In the genomic region with DNA sequence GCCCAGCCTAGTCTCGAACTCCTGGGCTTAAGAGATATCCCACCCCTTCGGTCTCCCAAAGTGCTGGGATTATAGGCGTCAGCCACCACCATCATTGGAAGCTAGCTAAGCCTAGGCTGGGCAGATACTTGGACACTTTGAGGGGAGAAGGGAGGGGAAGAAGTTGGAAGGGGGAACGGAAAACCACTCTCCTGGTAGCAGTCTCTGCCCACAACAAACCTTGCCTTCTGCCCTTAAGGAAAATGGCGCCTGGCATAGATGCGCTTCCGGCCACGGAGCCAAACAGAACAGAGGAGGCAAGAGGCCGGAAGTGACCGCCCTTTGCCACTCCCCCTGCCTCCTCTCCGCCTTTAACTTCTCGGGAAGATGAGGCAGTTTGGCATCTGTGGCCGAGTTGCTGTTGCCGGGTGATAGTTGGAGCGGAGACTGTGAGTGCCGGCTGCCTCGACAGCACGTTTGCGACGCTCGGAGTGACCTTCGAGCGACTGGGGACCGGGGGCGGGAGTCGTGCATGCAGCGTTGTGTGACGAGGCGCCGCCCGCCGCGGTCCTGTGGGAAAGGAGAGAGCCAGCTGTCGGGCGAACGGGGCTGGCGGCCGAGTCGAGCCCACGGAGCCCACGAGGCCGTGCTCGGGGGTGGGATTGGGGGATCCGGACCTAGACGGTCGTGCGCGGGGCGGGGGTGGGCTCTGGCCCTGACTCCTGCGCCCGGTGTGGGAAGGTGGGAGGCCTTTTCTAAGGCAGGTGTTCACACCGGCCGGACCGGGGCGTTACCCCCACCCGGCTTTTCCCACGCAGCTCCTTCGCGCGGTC, we compare ENCODE assay signal across 8 cellular contexts.
DNase-seq lines count a peak whose midpoint lies in the region; ATAC-seq and TF ChIP-seq lines count a peak whose summit lies in the region.

A gene (plus strand): TSS at position 327 of the 812 bp plus-strand sequence. CDS start 1,143 bp downstream, outside the sequence.

- peaks cover 15% of the 10 kb centered on the region for H3K4me1 Mint-ChIP-seq in central memory CD8-positive, alpha-beta T cell

- H3K36me3 Mint-ChIP-seq in central memory CD8-positive, alpha-beta T cell (ENCODE audit: insufficient read depth), result peaks cover 17% of the 10 kb centered on the region

- peak within 1 kb of the TSS; percentile 87 for H3K27ac Mint-ChIP-seq in central memory CD8-positive, alpha-beta T cell (ENCODE audit: low read depth)

- no peak for TF ChIP-seq CTCF in AG09309 (IDR thresholded peaks at IDR 0.05; ENCODE audit: control insufficient read depth, insufficient read depth, low read depth, low read length, missing control alignments)

- H3K9me3 Mint-ChIP-seq in central memory CD8-positive, alpha-beta T cell, result no peaks in the 10 kb centered on the region

- peak within 1 kb of the TSS; percentile 99 for H3K4me3 Mint-ChIP-seq in central memory CD8-positive, alpha-beta T cell

- ATAC-seq in GM19025 (IDR thresholded peaks at IDR 0.05; ENCODE audit: low read depth, unreplicated experiment) (peak; percentile 92), HG03342 (IDR thresholded peaks at IDR 0.05; ENCODE audit: unreplicated experiment) (peak; percentile 91)
- ATAC-seq in central memory CD8-positive, alpha-beta T cell (replicated peaks; ENCODE audit: extremely low read depth, poor library complexity, severe bottlenecking), result peak; percentile 99

- H3K4me3 ChIP-seq in AG09309 (ENCODE audit: control insufficient read depth, low read depth, low read length), result peak within 1 kb of the TSS; percentile 83

- peak; percentile 85 for DNase-seq in AG09309 (ENCODE audit: low read depth)
- peak; percentile 88 to 94 for DNase-seq in NCI-H446 (lab: John Stamatoyannopoulos, UW)
- DNase-seq in activated CD4-positive, CD25-positive, alpha-beta regulatory T cell treated with anti-CD3 and anti-CD28 coated beads, Interleukin-2, amount 50 U/mL, for 16 hours (ENCODE audit: low read depth, low spot score), result peak; percentile 82
- DNase-seq in central memory CD8-positive, alpha-beta T cell (ENCODE audit: low spot score in 2 of 2), result peak; percentile 75 to 79
- peak; percentile 97 for DNase-seq in iris pigment epithelial cell (ENCODE audit: low read depth)
- peak; percentile 80 to 85 for DNase-seq in stimulated activated CD4-positive, alpha-beta T cell treated with anti-CD3 and anti-CD28 coated beads, Interleukin-12 subunit alpha, Interleukin-12 subunit beta, amount 100 ng/mL, for 24 hours (ENCODE audit: low read depth in 2 of 2)

- H3K27me3 Mint-ChIP-seq in central memory CD8-positive, alpha-beta T cell, result no peaks in the 10 kb centered on the region

Comparison
In these comparisons a context has a peak if more than half of its experiments do, and no peak if none do; other contexts are left out.
1. Peak in every context shown above with its lines: DNase-seq, ATAC-seq and H3K4me3 ChIP-seq.